12 cellular contexts compared by ENCODE assay signal in genomic region chr1:204836856-204837255, GRCh38. TPM values are rescaled to one million over a fixed set of nuclear protein-coding genes. Genes with fewer than 3 reads are reported as not detected.
"Had no signal": no experiment of that assay in that cellular context is flagged by ENCODE, and none has a peak within 500 bp of the region (broad histone marks: within the 10 kb centered on the region; RNA-seq: fewer than 3 reads in every experiment).

No MANE protein-coding gene starts in this region.

- DNase-seq: activated CD4-positive, alpha-beta T cell treated with anti-CD3 and anti-CD28 coated beads for 1 hour; activated T-cell treated with anti-CD3 and anti-CD28 coated beads, Interleukin-2, amount 50 U/mL, for 1 hour; cortex of kidney; left ventricle myocardium superior; stimulated activated naive CD4-positive, alpha-beta T cell treated with Interleukin-2 at 50 U/mL for 16 hours; upper lobe of right lung had no signal

- ATAC-seq: activated CD8-positive, alpha-beta T cell treated with anti-CD3 and anti-CD28 coated beads, Interleukin-2, amount 10 ng/mL, durations not matched to agents 7 days and 5 days; naive thymus-derived CD8-positive, alpha-beta T cell; T-cell had no signal

- H3K4me3 ChIP-seq: adrenal gland, prostate gland, upper lobe of right lung had no signal

RNA-seq across cellular contexts. Expression of gene NFASC, which starts 33.8 kb away (rescaled TPM):
- total RNA-seq: naive thymus-derived CD8-positive, alpha-beta T cell; osteocyte had no signal
